In the genomic region with DNA sequence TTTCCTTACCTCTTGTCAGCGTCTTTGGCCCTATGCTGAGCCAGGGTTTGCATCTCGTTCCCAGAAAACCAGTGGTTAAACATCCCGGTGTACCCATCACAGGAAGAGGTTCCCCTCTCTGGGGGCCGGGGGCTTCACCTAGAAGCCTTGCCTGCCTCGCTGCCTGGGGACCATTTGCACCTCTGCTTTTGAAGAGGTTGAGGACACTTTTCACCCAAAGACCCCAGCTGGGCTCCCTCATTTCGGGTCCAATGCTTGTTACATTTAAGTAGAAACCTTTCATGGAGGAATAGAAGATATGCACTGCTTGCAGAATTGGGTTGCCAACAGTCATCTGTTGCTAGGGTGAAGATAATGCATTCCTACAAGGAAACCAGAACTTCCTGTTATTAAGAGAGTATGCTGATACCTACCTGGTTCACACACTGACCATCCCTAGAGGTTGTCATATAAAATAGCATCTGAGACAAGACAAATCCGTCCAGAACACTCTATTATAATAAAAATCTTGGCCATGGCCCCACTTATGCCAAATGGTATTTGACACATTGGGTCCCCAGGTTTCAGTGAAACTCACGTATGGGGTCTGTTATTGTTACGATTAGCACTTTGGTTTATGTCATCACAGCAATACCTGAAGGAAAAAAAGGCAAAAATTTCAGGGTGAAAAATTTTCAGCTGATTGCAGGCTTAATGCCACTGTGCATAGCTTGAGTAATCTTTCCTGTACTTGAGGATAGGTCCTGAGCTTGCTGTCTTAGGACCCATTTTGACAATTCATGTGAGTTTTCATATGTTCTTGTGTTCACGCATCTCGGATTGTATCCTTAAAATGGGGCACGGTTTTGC, we compare ENCODE assay signal across 8 cellular contexts. TPM values are rescaled to one million over a fixed set of nuclear protein-coding genes. Genes with fewer than 3 reads are reported as not detected.
DNase-seq lines count a peak whose midpoint lies in the region; ATAC-seq lines count a peak whose summit lies in the region.

No MANE protein-coding gene starts in this region.

- H3K36me3 Mint-ChIP-seq in T-helper 1 cell treated with Interleukin-12 subunit alpha and Interleukin-12 subunit beta and Interleukin-4 antibody, amounts not matched to agents 30 μg/mL and 1 μg/mL, for 36 hours (ENCODE audit: low read depth), result no peaks in the 10 kb centered on the region
- no peaks in the 10 kb centered on the region for H3K36me3 Mint-ChIP-seq in activated CD4-positive, alpha-beta memory T cell treated with anti-CD3 and anti-CD28 coated beads for 36 hours
- H3K36me3 Mint-ChIP-seq in stimulated activated naive B cell treated with anti-CD40 and anti-IgM and Interleukin-4, amounts not matched to agents 10 μg/mL and 1 μg/mL and 100 μg/mL, for 72 hours, result no peaks in the 10 kb centered on the region

- H3K27me3 Mint-ChIP-seq in T-helper 1 cell treated with Interleukin-12 subunit alpha and Interleukin-12 subunit beta and Interleukin-4 antibody, amounts not matched to agents 30 μg/mL and 1 μg/mL, for 36 hours (ENCODE audit: low read depth), result peaks cover 50% of the 10 kb centered on the region
- peaks cover 15% of the 10 kb centered on the region for H3K27me3 Mint-ChIP-seq in activated CD4-positive, alpha-beta memory T cell treated with anti-CD3 and anti-CD28 coated beads for 36 hours
- peaks cover 11 to 14% of the 10 kb centered on the region in 2 donors for H3K27me3 Mint-ChIP-seq in stimulated activated naive B cell treated with anti-CD40 and anti-IgM and Interleukin-4, amounts not matched to agents 10 μg/mL and 1 μg/mL and 100 μg/mL, for 72 hours

- no peak overlapping the region for H3K27ac Mint-ChIP-seq in T-helper 1 cell treated with Interleukin-12 subunit alpha and Interleukin-12 subunit beta and Interleukin-4 antibody, amounts not matched to agents 30 μg/mL and 1 μg/mL, for 36 hours
- H3K27ac Mint-ChIP-seq in activated CD4-positive, alpha-beta memory T cell treated with anti-CD3 and anti-CD28 coated beads for 36 hours, result no peak overlapping the region
- H3K27ac Mint-ChIP-seq in stimulated activated naive B cell treated with anti-CD40 and anti-IgM and Interleukin-4, amounts not matched to agents 10 μg/mL and 1 μg/mL and 100 μg/mL, for 72 hours, result no peak overlapping the region

- H3K4me3 Mint-ChIP-seq in T-helper 1 cell treated with Interleukin-12 subunit alpha and Interleukin-12 subunit beta and Interleukin-4 antibody, amounts not matched to agents 30 μg/mL and 1 μg/mL, for 36 hours, result peak overlapping the region; percentile 68
- peak overlapping the region; percentile 72 for H3K4me3 Mint-ChIP-seq in activated CD4-positive, alpha-beta memory T cell treated with anti-CD3 and anti-CD28 coated beads for 36 hours
- H3K4me3 Mint-ChIP-seq in stimulated activated naive B cell treated with anti-CD40 and anti-IgM and Interleukin-4, amounts not matched to agents 10 μg/mL and 1 μg/mL and 100 μg/mL, for 72 hours, result peak overlapping the region; percentile 79 to 82

- H3K9me3 Mint-ChIP-seq in T-helper 1 cell treated with Interleukin-12 subunit alpha and Interleukin-12 subunit beta and Interleukin-4 antibody, amounts not matched to agents 30 μg/mL and 1 μg/mL, for 36 hours, result no peaks in the 10 kb centered on the region
- H3K9me3 Mint-ChIP-seq in activated CD4-positive, alpha-beta memory T cell treated with anti-CD3 and anti-CD28 coated beads for 36 hours, result no peaks in the 10 kb centered on the region
- H3K9me3 Mint-ChIP-seq in stimulated activated naive B cell treated with anti-CD40 and anti-IgM and Interleukin-4, amounts not matched to agents 10 μg/mL and 1 μg/mL and 100 μg/mL, for 72 hours, result no peaks in the 10 kb centered on the region

- ATAC-seq in stimulated activated naive B cell treated with anti-CD40 and anti-IgM and Interleukin-4, amounts not matched to agents 10 μg/mL and 1 μg/mL and 100 μg/mL, for 72 hours (replicated peaks), result peak; percentile 56 to 71
- ATAC-seq in GM18873 (IDR thresholded peaks at IDR 0.05; ENCODE audit: low FRiP score, unreplicated experiment), result no peak

- H3K4me1 Mint-ChIP-seq in T-helper 1 cell treated with Interleukin-12 subunit alpha and Interleukin-12 subunit beta and Interleukin-4 antibody, amounts not matched to agents 30 μg/mL and 1 μg/mL, for 36 hours (ENCODE audit: low read depth), result peaks cover 7% of the 10 kb centered on the region
- peaks cover 20% of the 10 kb centered on the region for H3K4me1 Mint-ChIP-seq in activated CD4-positive, alpha-beta memory T cell treated with anti-CD3 and anti-CD28 coated beads for 36 hours (ENCODE audit: low read depth)
- peaks cover 5 to 13% of the 10 kb centered on the region in 2 donors for H3K4me1 Mint-ChIP-seq in stimulated activated naive B cell treated with anti-CD40 and anti-IgM and Interleukin-4, amounts not matched to agents 10 μg/mL and 1 μg/mL and 100 μg/mL, for 72 hours

- CTCF ChIA-PET in activated CD4-positive, alpha-beta memory T cell treated with anti-CD3 and anti-CD28 coated beads for 36 hours (lab: Charles Lee), result no interaction called here

- DNase-seq in T-helper 1 cell (no peak), globus pallidus (ENCODE audit: low spot score) (peak; percentile 68), NOMO-1 treated with DMSO at 0.1 percent for 48 hours (lab: John Stamatoyannopoulos, UW; ENCODE audit: unreplicated experiment) (no peak), KG1 (lab: John Stamatoyannopoulos, UW) (no peak)
- DNase-seq in activated CD4-positive, alpha-beta memory T cell treated with anti-CD3 and anti-CD28 coated beads for 36 hours, result no peak
- no peak for DNase-seq in stimulated activated naive B cell treated with anti-CD40 and anti-IgM and Interleukin-4, amounts not matched to agents 10 μg/mL and 1 μg/mL and 100 μg/mL, for 72 hours

- intact Hi-C loops in activated CD4-positive, alpha-beta memory T cell treated with anti-CD3 and anti-CD28 coated beads for 36 hours (cut with micrococcal nuclease), result loop anchor here (2.0 kb wide), 1 partner anchor 106 kb away; the partner anchor contains the start of gene RTKN2

- POLR2A ChIA-PET in activated CD4-positive, alpha-beta memory T cell treated with anti-CD3 and anti-CD28 coated beads for 36 hours (lab: Charles Lee), result interaction anchor here (1.0 to 1.3 kb wide), 2 partner anchors 9 to 58 kb away, joined by 3 read pairs; no protein-coding TSS in a partner anchor

RNA-seq across cellular contexts. Expression of gene ZNF365, which starts 0.9 kb away (rescaled TPM):
- 1 to 10 TPM; 1.2 to 1.4 TPM for total RNA-seq in activated CD4-positive, alpha-beta memory T cell treated with anti-CD3 and anti-CD28 coated beads for 36 hours
